20 cellular contexts compared by ENCODE assay signal in the genomic region with DNA sequence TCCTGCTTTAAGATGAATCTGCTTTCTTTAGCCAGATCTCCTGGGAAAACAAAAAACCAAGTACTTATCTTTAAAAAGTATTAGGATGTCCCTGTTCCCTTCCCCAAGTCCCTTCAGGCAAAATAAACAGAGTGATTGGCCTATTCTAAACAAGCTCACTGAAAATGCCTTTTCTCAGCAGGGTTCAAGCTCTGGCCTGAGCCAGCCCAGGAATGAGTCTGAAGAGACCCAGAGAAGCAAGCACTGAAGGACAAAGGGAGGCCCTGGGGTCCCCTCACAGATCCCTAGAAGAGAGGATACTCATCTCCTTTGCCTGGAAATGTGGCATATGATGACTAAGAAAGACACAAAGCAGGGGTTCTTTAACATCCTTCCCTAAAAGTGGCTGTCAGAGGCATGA.
"Had no signal": no experiment of that assay in that cellular context is flagged by ENCODE, and none has a peak within 500 bp of the region (broad histone marks: within the 10 kb centered on the region; RNA-seq: fewer than 3 reads in every experiment).

No MANE protein-coding gene starts in this region.

- H3K79me2 ChIP-seq: parathyroid adenoma had no signal

- H2AFZ ChIP-seq: parathyroid adenoma had no signal

- H3K9me3 ChIP-seq: colonic mucosa, psoas muscle, tibial nerve had no signal

- H3K4me3 ChIP-seq: colonic mucosa, psoas muscle, tibial nerve had no signal

- H3K27ac Mint-ChIP-seq: activated naive CD4-positive, alpha-beta T cell treated with anti-CD3 and anti-CD28 coated beads, Interleukin-2, amount 50 U/mL, for 72 hours; activated T-cell treated with anti-CD3 and anti-CD28 coated beads, Interleukin-2, amount 50 U/mL, for 72 hours; naive thymus-derived CD4-positive, alpha-beta T cell had no signal

- DNase-seq: activated CD4-positive, alpha-beta T cell treated with anti-CD3 and anti-CD28 coated beads for 4 hours; activated CD4-positive, alpha-beta T cell treated with anti-CD3 and anti-CD28 coated beads, Interleukin-2, amount 50 U/mL, for 4 hours; activated naive CD4-positive, alpha-beta T cell; activated T-cell treated with anti-CD3 and anti-CD28 coated beads for 4 hours; activated T-cell treated with anti-CD3 and anti-CD28 coated beads, Interleukin-2, amount 50 U/mL, for 72 hours; cerebellar nuclear complex; colonic mucosa; effector memory CD4-positive, alpha-beta T cell; erythroblast; head of caudate nucleus; mammary epithelial cell; midbrain; naive thymus-derived CD4-positive, alpha-beta T cell; occipital lobe; psoas muscle; stimulated activated CD4-positive, alpha-beta T cell treated with anti-CD3 and anti-CD28 coated beads, Interleukin-15, amount 100 ng/mL, for 24 hours; stimulated activated naive CD4-positive, alpha-beta T cell had no signal

- H3K36me3 ChIP-seq: colonic mucosa, tibial nerve had no signal

- H3K9me3 Mint-ChIP-seq: activated naive CD4-positive, alpha-beta T cell treated with anti-CD3 and anti-CD28 coated beads, Interleukin-2, amount 50 U/mL, for 72 hours; activated T-cell treated with anti-CD3 and anti-CD28 coated beads, Interleukin-2, amount 50 U/mL, for 72 hours had no signal

- H3K27me3 ChIP-seq: colonic mucosa, tibial nerve had no signal

- H3K4me3 Mint-ChIP-seq: activated T-cell treated with anti-CD3 and anti-CD28 coated beads, Interleukin-2, amount 50 U/mL, for 72 hours; naive thymus-derived CD4-positive, alpha-beta T cell had no signal

- H3K4me1 ChIP-seq: colonic mucosa, parathyroid adenoma, psoas muscle, tibial nerve had no signal

- H3K27ac ChIP-seq: colonic mucosa, parathyroid adenoma, psoas muscle, tibial nerve had no signal

- H3K9ac ChIP-seq: parathyroid adenoma had no signal

- H3K4me1 Mint-ChIP-seq: naive thymus-derived CD4-positive, alpha-beta T cell had no signal

- ATAC-seq: activated naive CD4-positive, alpha-beta T cell treated with anti-CD3 and anti-CD28 coated beads, Interleukin-2, amount 50 U/mL, for 72 hours; activated T-cell treated with anti-CD3 and anti-CD28 coated beads, Interleukin-2, amount 50 U/mL, for 72 hours; naive thymus-derived CD4-positive, alpha-beta T cell; psoas muscle had no signal

- H3K36me3 Mint-ChIP-seq: activated naive CD4-positive, alpha-beta T cell treated with anti-CD3 and anti-CD28 coated beads, Interleukin-2, amount 50 U/mL, for 72 hours; naive thymus-derived CD4-positive, alpha-beta T cell had no signal
